38 cellular contexts compared by ENCODE assay signal in the genomic region with DNA sequence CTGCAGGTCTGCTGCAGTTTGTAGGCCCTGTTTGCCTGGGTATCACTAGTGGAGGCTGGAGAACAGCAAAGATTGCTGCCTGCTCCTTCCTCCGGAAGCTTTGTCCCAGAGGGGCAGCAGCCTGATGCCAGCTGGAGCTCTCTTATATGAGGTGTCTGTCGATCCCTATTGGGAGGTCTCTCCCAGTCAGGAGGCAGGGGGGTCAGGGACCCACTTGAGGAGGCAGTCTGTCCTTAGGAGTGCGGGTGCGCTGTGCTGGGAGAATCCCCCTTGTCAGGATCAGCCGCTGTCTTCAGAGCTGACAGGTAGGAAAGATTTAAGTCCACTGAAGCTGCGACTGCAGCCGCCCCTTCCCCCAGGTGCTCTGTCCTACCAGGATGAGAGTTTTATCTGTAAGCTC.
"Had no signal": no experiment of that assay in that cellular context is flagged by ENCODE, and none has a peak within 500 bp of the region (broad histone marks: within the 10 kb centered on the region; RNA-seq: fewer than 3 reads in every experiment).

No MANE protein-coding gene starts in this region.

- H3K27ac ChIP-seq: adrenal gland, body of pancreas, brain microvascular endothelial cell, breast epithelium, WERI-Rb-1 had no signal

- H3K27me3 ChIP-seq: adrenal gland, body of pancreas, brain microvascular endothelial cell, breast epithelium had no signal

- H3K9me3 ChIP-seq: adrenal gland, body of pancreas, breast epithelium had no signal

- ATAC-seq: activated CD4-positive, alpha-beta T cell treated with anti-CD3 and anti-CD28 coated beads for 36 hours; activated CD4-positive, CD25-positive, alpha-beta regulatory T cell treated with anti-CD3 and anti-CD28 coated beads, Interleukin-2, amount 50 U/mL, for 24 hours; activated CD8-positive, alpha-beta memory T cell treated with anti-CD3 and anti-CD28 coated beads, Interleukin-2, amount 10 ng/mL, durations not matched to agents 7 days and 5 days; activated CD8-positive, alpha-beta T cell treated with anti-CD3 and anti-CD28 coated beads, Interleukin-2, amount 10 ng/mL, durations not matched to agents 7 days and 5 days; activated naive CD4-positive, alpha-beta T cell treated with anti-CD3 and anti-CD28 coated beads, Interleukin-2, amount 50 U/mL, for 72 hours; activated T-cell treated with anti-CD3 and anti-CD28 coated beads, Interleukin-2, amount 50 U/mL, for 4 hours; activated T-cell treated with anti-CD3 and anti-CD28 coated beads, Interleukin-2, amount 50 U/mL, for 72 hours; activated T-helper 17 cell treated with anti-CD3 and anti-CD28 coated beads, Interleukin-2, amount 50 U/mL, for 72 hours; body of pancreas; WTC11 had no signal

- H3K4me3 ChIP-seq: adrenal gland, body of pancreas, breast epithelium had no signal

- H3K4me1 ChIP-seq: adrenal gland, body of pancreas, breast epithelium had no signal

- DNase-seq: activated CD4-positive, alpha-beta memory T cell treated with anti-CD3 and anti-CD28 coated beads, Interleukin-2, amount 10 ng/mL, durations not matched to agents 7 days and 5 days; activated CD4-positive, alpha-beta T cell treated with anti-CD3 and anti-CD28 coated beads for 1 hour; activated CD4-positive, alpha-beta T cell treated with anti-CD3 and anti-CD28 coated beads for 36 hours; activated CD4-positive, alpha-beta T cell treated with anti-CD3 and anti-CD28 coated beads for 48 hours; activated CD4-positive, alpha-beta T cell treated with anti-CD3 and anti-CD28 coated beads, Interleukin-2, amount 10 ng/mL, durations not matched to agents 7 days and 5 days; activated CD4-positive, alpha-beta T cell treated with anti-CD3 and anti-CD28 coated beads, Interleukin-2, amount 50 U/mL, for 48 hours; activated CD4-positive, CD25-positive, alpha-beta regulatory T cell; activated CD8-positive, alpha-beta memory T cell treated with anti-CD3 and anti-CD28 coated beads for 24 hours; activated CD8-positive, alpha-beta memory T cell treated with anti-CD3 and anti-CD28 coated beads, Interleukin-2, amount 10 ng/mL, durations not matched to agents 7 days and 5 days; activated CD8-positive, alpha-beta T cell treated with anti-CD3 and anti-CD28 coated beads, Interleukin-2, amount 10 ng/mL, durations not matched to agents 7 days and 5 days; activated effector memory CD4-positive, alpha-beta T cell treated with anti-CD3 and anti-CD28 coated beads, Interleukin-2, amount 50 U/mL, for 16 hours; activated gamma-delta T cell treated with Interleukin-2 at 50 U/mL for 16 hours; activated naive CD4-positive, alpha-beta T cell; activated naive CD4-positive, alpha-beta T cell treated with anti-CD3 and anti-CD28 coated beads for 36 hours; activated naive CD4-positive, alpha-beta T cell treated with anti-CD3 and anti-CD28 coated beads, Interleukin-2, amount 50 U/mL, for 16 hours; activated naive CD8-positive, alpha-beta T cell treated with anti-CD3 and anti-CD28 coated beads for 36 hours; activated T-cell treated with anti-CD3 and anti-CD28 coated beads for 4 hours; activated T-cell treated with anti-CD3 and anti-CD28 coated beads, Interleukin-2, amount 50 U/mL, for 1 hour; activated T-cell treated with anti-CD3 and anti-CD28 coated beads, Interleukin-2, amount 50 U/mL, for 4 hours; activated T-cell treated with anti-CD3 and anti-CD28 coated beads, Interleukin-2, amount 50 U/mL, for 72 hours; adrenal gland; amniotic stem cell; aorta; body of pancreas; brain microvascular endothelial cell; central memory CD4-positive, alpha-beta T cell; cerebellar nuclear complex; T-helper 1 cell; T-helper 2 cell; T-helper 9 cell; WERI-Rb-1 had no signal

- H3K36me3 ChIP-seq: adrenal gland, brain microvascular endothelial cell, breast epithelium, WERI-Rb-1 had no signal

- FAIRE-seq: astrocyte, TTC549 had no signal
